17 cellular contexts compared by ENCODE assay signal in genomic region chr12:83408841-83409240, GRCh38.
DNase-seq lines count a peak whose midpoint lies in the region; ATAC-seq and TF ChIP-seq lines count a peak whose summit lies in the region.
"Had no signal": no experiment of that assay in that cellular context is flagged by ENCODE, and none has a peak within 500 bp of the region (broad histone marks: within the 10 kb centered on the region; RNA-seq: fewer than 3 reads in every experiment).

No MANE protein-coding gene starts in this region.

- H3K27me3 Mint-ChIP-seq in activated CD4-positive, alpha-beta memory T cell treated with anti-CD3 and anti-CD28 coated beads for 36 hours, result no peaks in the 10 kb centered on the region
- H3K27me3 Mint-ChIP-seq: B cell; CD4-positive, CD25-positive, alpha-beta regulatory T cell; CD8-positive, alpha-beta memory T cell had no signal

- TF ChIP-seq CTCF in brain microvascular endothelial cell (IDR thresholded peaks at IDR 0.05; ENCODE audit: low read depth, low read length, missing control alignments) (no peak), gastroesophageal sphincter (IDR thresholded peaks at IDR 0.05) (no peak)

- POLR2A ChIA-PET in activated CD4-positive, alpha-beta memory T cell treated with anti-CD3 and anti-CD28 coated beads for 36 hours (lab: Charles Lee), result no interaction called here

- ATAC-seq in gastroesophageal sphincter, result no peak
- ATAC-seq: GM23338 had no signal

- no peak overlapping the region for H3K9ac ChIP-seq in SK-N-MC (ENCODE audit: insufficient read length)
- H3K9ac ChIP-seq: BLaER1 treated with 17β-estradiol and CSF1 and Interleukin-3, amounts not matched to agents 10 nM and 100 nM had no signal

- intact Hi-C loops in activated CD4-positive, alpha-beta memory T cell treated with anti-CD3 and anti-CD28 coated beads for 36 hours (cut with micrococcal nuclease), result no loop called here

- H3K4me1 Mint-ChIP-seq in activated CD4-positive, alpha-beta memory T cell treated with anti-CD3 and anti-CD28 coated beads for 36 hours (ENCODE audit: low read depth), result no peaks in the 10 kb centered on the region
- H3K4me1 Mint-ChIP-seq: B cell; CD4-positive, CD25-positive, alpha-beta regulatory T cell; CD8-positive, alpha-beta memory T cell; GM23338 had no signal

- H3K27me3 ChIP-seq in brain microvascular endothelial cell (replicated peaks) (no peaks in the 10 kb centered on the region), gastroesophageal sphincter (no peaks in the 10 kb centered on the region)
- H3K27me3 ChIP-seq: BLaER1 treated with 17β-estradiol and CSF1 and Interleukin-3, amounts not matched to agents 10 nM and 100 nM had no signal

- no peak for TF ChIP-seq EP300 in gastroesophageal sphincter (IDR thresholded peaks at IDR 0.05)

- H3K36me3 Mint-ChIP-seq in activated CD4-positive, alpha-beta memory T cell treated with anti-CD3 and anti-CD28 coated beads for 36 hours, result no peaks in the 10 kb centered on the region
- H3K36me3 Mint-ChIP-seq: CD4-positive, CD25-positive, alpha-beta regulatory T cell; CD8-positive, alpha-beta memory T cell had no signal

- CTCF ChIA-PET in activated CD4-positive, alpha-beta memory T cell treated with anti-CD3 and anti-CD28 coated beads for 36 hours (lab: Charles Lee), result no interaction called here

- no peak overlapping the region for H3K4me3 Mint-ChIP-seq in activated CD4-positive, alpha-beta memory T cell treated with anti-CD3 and anti-CD28 coated beads for 36 hours
- H3K4me3 Mint-ChIP-seq: B cell; CD4-positive, CD25-positive, alpha-beta regulatory T cell; CD8-positive, alpha-beta memory T cell; GM23338 had no signal

- no peak for TF ChIP-seq POLR2A in gastroesophageal sphincter (IDR thresholded peaks at IDR 0.05)

- in situ Hi-C loops in brain microvascular endothelial cell (cut with HindIII; ENCODE audit: low pct_ligation_motif_present, low sequenced_read_pairs), result no loop called here

- no peaks in the 10 kb centered on the region for H3K9me3 ChIP-seq in SK-N-MC (ENCODE audit: low read depth, low read length)
- H3K9me3 ChIP-seq in gastroesophageal sphincter, result no peaks in the 10 kb centered on the region

- DNase-seq in A172 (ENCODE audit: low spot score), result peak; percentile 1
- peak; percentile 91 for DNase-seq in SK-N-MC (ENCODE audit: low read depth, low spot score)
- DNase-seq in brain microvascular endothelial cell, result peak; percentile 51
- DNase-seq in non-pigmented ciliary epithelial cell (ENCODE audit: low read depth), result peak; percentile 14
- DNase-seq in C1 segment of cervical spinal cord (lab: John Stamatoyannopoulos, UW), result no peak
- no peak for DNase-seq in activated CD4-positive, alpha-beta memory T cell treated with anti-CD3 and anti-CD28 coated beads for 36 hours
- DNase-seq: CD4-positive, CD25-positive, alpha-beta regulatory T cell; CD8-positive, alpha-beta memory T cell; COR-L47; GDM1; HCEC 1CT had no signal

- WGBS in gastroesophageal sphincter (ENCODE audit: low coverage in 1 of 2), 2 donors, result 88 to 93% methylated on average over 2 of the region's 2 CpGs

- no peaks in the 10 kb centered on the region for H3K36me3 ChIP-seq in SK-N-MC (ENCODE audit: insufficient read depth, low read length)
- no peaks in the 10 kb centered on the region for H3K36me3 ChIP-seq in brain microvascular endothelial cell (replicated peaks)
- no peaks in the 10 kb centered on the region for H3K36me3 ChIP-seq in gastroesophageal sphincter
- H3K36me3 ChIP-seq: BLaER1 treated with 17β-estradiol and CSF1 and Interleukin-3, amounts not matched to agents 10 nM and 100 nM had no signal

- H3K4me1 ChIP-seq in gastroesophageal sphincter, result no peaks in the 10 kb centered on the region
- H3K4me1 ChIP-seq: BLaER1 treated with 17β-estradiol and CSF1 and Interleukin-3, amounts not matched to agents 10 nM and 100 nM had no signal

- no peak overlapping the region for H3K27ac ChIP-seq in SK-N-MC
- H3K27ac ChIP-seq in brain microvascular endothelial cell, result no peak overlapping the region
- H3K27ac ChIP-seq in gastroesophageal sphincter, result no peak overlapping the region
- H3K27ac ChIP-seq: 22Rv1; BLaER1 treated with 17β-estradiol and CSF1 and Interleukin-3, amounts not matched to agents 10 nM and 100 nM; HL-60 had no signal

- H3K27ac Mint-ChIP-seq in activated CD4-positive, alpha-beta memory T cell treated with anti-CD3 and anti-CD28 coated beads for 36 hours, result no peak overlapping the region
- H3K27ac Mint-ChIP-seq: B cell; CD4-positive, CD25-positive, alpha-beta regulatory T cell; CD8-positive, alpha-beta memory T cell; GM23338 had no signal

- H3K9me3 Mint-ChIP-seq in activated CD4-positive, alpha-beta memory T cell treated with anti-CD3 and anti-CD28 coated beads for 36 hours, result peaks cover 3% of the 10 kb centered on the region

- H3K4me3 ChIP-seq in SK-N-MC (peak overlapping the region; percentile 49), brain microvascular endothelial cell (ENCODE audit: low read depth, low read length) (no peak overlapping the region), gastroesophageal sphincter (no peak overlapping the region)
- H3K4me3 ChIP-seq: BLaER1 treated with 17β-estradiol and CSF1 and Interleukin-3, amounts not matched to agents 10 nM and 100 nM; GM23338 had no signal

Comparison
In these comparisons a context has a peak if more than half of its experiments do, and no peak if none do; other contexts are left out.
1. DNase-seq: peak in A172 (single experiment), SK-N-MC (single experiment), brain microvascular endothelial cell (single experiment) and non-pigmented ciliary epithelial cell (single experiment); none in C1 segment of cervical spinal cord (0 of 14) and activated CD4-positive, alpha-beta memory T cell treated with anti-CD3 and anti-CD28 coated beads for 36 hours (single experiment).